Comparison of ENCODE assay signal across 9 cellular contexts in the genomic region with DNA sequence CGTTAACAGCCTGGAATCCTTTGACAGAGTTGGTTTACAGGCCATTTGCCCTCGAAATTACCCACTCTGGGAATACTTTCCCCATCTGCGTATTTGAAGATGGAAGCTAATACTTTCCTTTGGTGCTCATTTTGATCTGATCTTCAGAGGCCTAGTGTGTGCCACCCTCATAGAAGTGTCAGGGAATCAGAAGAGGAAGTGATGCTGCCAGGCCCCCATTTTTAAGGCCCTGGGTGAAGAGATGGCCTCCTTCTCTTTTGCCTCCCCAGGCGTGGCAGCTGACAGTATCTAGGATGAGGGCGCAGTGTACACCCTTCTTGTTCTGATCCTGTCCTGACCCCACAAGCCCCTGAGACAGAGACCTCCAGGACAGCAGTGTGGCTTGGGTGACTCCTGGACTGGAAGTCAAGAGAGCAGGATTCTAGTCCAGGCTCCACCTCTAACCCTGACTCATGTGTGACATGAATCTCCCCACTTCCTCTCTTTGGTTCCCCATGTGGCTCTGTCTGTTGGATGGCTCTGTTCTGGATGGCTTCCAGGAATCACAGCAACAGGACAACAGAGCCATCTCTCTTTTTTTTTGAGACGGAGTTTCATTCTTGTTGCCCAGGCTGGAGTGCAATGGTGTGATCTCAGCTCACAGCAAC. TPM values are rescaled to one million over a fixed set of nuclear protein-coding genes. Genes with fewer than 3 reads are reported as not detected.
DNase-seq lines count a peak whose midpoint lies in the region; ATAC-seq and TF ChIP-seq lines count a peak whose summit lies in the region.
"Had no signal": no experiment of that assay in that cellular context is flagged by ENCODE, and none has a peak within 500 bp of the region (broad histone marks: within the 10 kb centered on the region; RNA-seq: fewer than 3 reads in every experiment).

No MANE protein-coding gene starts in this region.

- no peak for TF ChIP-seq CTCF in HFFc6 (IDR thresholded peaks at IDR 0.05)

- ATAC-seq in GM21447 (IDR thresholded peaks at IDR 0.05; ENCODE audit: unreplicated experiment): no peak
- ATAC-seq in HG03175 (IDR thresholded peaks at IDR 0.05; ENCODE audit: unreplicated experiment): no peak

- H3K27me3 Mint-ChIP-seq in HFFc6 (ENCODE audit: insufficient read depth): peaks cover 3% of the 10 kb centered on the region; the same call in 1 of the 2 replicates

- H3K4me3 Mint-ChIP-seq in HFFc6: peak overlapping the region; percentile 54

- H3K9me3 Mint-ChIP-seq in HFFc6: no peaks in the 10 kb centered on the region

- DNase-seq in HFFc6: peak; percentile 94
- DNase-seq in SKM-1 (lab: John Stamatoyannopoulos, UW; ENCODE audit: unreplicated experiment): peak; percentile 79
- peak; percentile 47 for DNase-seq in foreskin melanocyte
- DNase-seq in smooth muscle cell of the brain vasculature (ENCODE audit: low read depth, low spot score): peak; percentile 37
- no peak for DNase-seq in NCI-H345 treated with DMSO at 0.1 percent for 48 hours (lab: John Stamatoyannopoulos, UW; ENCODE audit: unreplicated experiment)
- DNase-seq: ovary had no signal

- peaks cover 50% of the 10 kb centered on the region for H3K4me1 Mint-ChIP-seq in HFFc6 (ENCODE audit: low read depth)

- H3K27ac Mint-ChIP-seq in HFFc6: peak overlapping the region; percentile 98

- H3K36me3 Mint-ChIP-seq in HFFc6 (ENCODE audit: low read depth): peaks cover 27% of the 10 kb centered on the region

RNA-seq across cellular contexts. Expression of gene CSF1R, which starts 27.8 kb away (rescaled TPM):
- total RNA-seq in HFFc6 (2021; fragmentation: NEBNext Ultra II Directional; extraction: Animal tissue kit (Norgen Biotek cat#: 25700)): 1 to 10 TPM in 2 of 6 experiments, under 1 TPM in 4; 0.26 to 1.5 (median 0.78) TPM
- total RNA-seq: cardiac muscle cell had no signal

RNA-seq across cellular contexts. Expression of gene HMGXB3, which starts 58.1 kb away (rescaled TPM):
- total RNA-seq in HFFc6 (2021; fragmentation: NEBNext Ultra II Directional; extraction: Animal tissue kit (Norgen Biotek cat#: 25700)): 10 to 100 TPM; 38.2 to 42.5 (median 40.5) TPM

RNA-seq across cellular contexts. Expression of gene TIGD6, which starts 58.1 kb away (rescaled TPM):
- 1 to 10 TPM; 6.6 to 7.5 (median 7.2) TPM for total RNA-seq in HFFc6 (2021; fragmentation: NEBNext Ultra II Directional; extraction: Animal tissue kit (Norgen Biotek cat#: 25700))
